2 cellular contexts compared by ENCODE assay signal in genomic region chr10:71923138-71923692, GRCh38.
A peak's percentile ranks its signal among the peaks of the same experiment; 100 is the strongest.
TF ChIP-seq lines count a peak whose summit lies in the region.

No MANE protein-coding gene starts in this region.

TF ChIP-seq in H1, 55 proteins besides CTCF, POLR2A, EP300 and RAD21:
- no peak for TF ChIP-seq MAFK (IDR thresholded peaks at IDR 0.05; ENCODE audit: low read depth, low read length)

TF ChIP-seq in HepG2, 621 proteins besides CTCF, POLR2A, EP300 and RAD21:
- TF ChIP-seq TGIF2 (CRISPR knock-in tag; IDR thresholded peaks at IDR 0.05): no peak
- no peak for TF ChIP-seq ZNF781 (CRISPR knock-in tag; IDR thresholded peaks at IDR 0.05; ENCODE audit: borderline replicate concordance, not compliant biosample characterization)
- no peak for TF ChIP-seq SMAD3 (CRISPR knock-in tag; IDR thresholded peaks at IDR 0.05)
- TF ChIP-seq ZSCAN22 (CRISPR knock-in tag; IDR thresholded peaks at IDR 0.05): no peak
- TF ChIP-seq MAFF (IDR thresholded peaks at IDR 0.05; ENCODE audit: low read depth, low read length): no peak
- no peak for TF ChIP-seq ZBTB8A (CRISPR knock-in tag; IDR thresholded peaks at IDR 0.05; ENCODE audit: borderline replicate concordance, low read depth)
- TF ChIP-seq CSRNP2 (CRISPR knock-in tag; conservative IDR thresholded peaks at IDR 0.05; ENCODE audit: low read depth): no peak
- TF ChIP-seq ZNF770 (CRISPR knock-in tag; IDR thresholded peaks at IDR 0.05): no peak
- no peak for TF ChIP-seq ZNF713 (CRISPR knock-in tag; IDR thresholded peaks at IDR 0.05)
- TF ChIP-seq BHLHE40 (IDR thresholded peaks at IDR 0.05; ENCODE audit: low read length): 0 out of 2 replicates have a peak, but pooled peaks have one; percentile 19
- TF ChIP-seq ISL2 (CRISPR knock-in tag; IDR thresholded peaks at IDR 0.05): no peak
- TF ChIP-seq SRY (CRISPR knock-in tag; IDR thresholded peaks at IDR 0.05): no peak
- TF ChIP-seq ZNF768 (CRISPR knock-in tag; IDR thresholded peaks at IDR 0.05): peak; percentile 67
